ENCODE assay signal across 2 cellular contexts in genomic region chr5:36494028-36494427, GRCh38.
TF ChIP-seq lines count a peak whose summit lies in the region.

No MANE protein-coding gene starts in this region.

TF ChIP-seq in IMR-90, 13 proteins besides CTCF, POLR2A, EP300 and RAD21:
- TF ChIP-seq BHLHE40 (IDR thresholded peaks at IDR 0.05; ENCODE audit: low read depth, low read length) (no peak), MAFK (IDR thresholded peaks at IDR 0.05; ENCODE audit: low read depth, low read length) (no peak), RCOR1 (IDR thresholded peaks at IDR 0.05; ENCODE audit: insufficient replicate concordance, low read length) (no peak), CEBPB (IDR thresholded peaks at IDR 0.05; ENCODE audit: low read depth, low read length) (no peak), USF2 (IDR thresholded peaks at IDR 0.05; ENCODE audit: low read depth, low read length) (no peak), FOS (IDR thresholded peaks at IDR 0.05; ENCODE audit: low read depth, low read length) (no peak), ELK1 (IDR thresholded peaks at IDR 0.05; ENCODE audit: borderline replicate concordance, low read depth, low read length) (no peak), RFX5 (IDR thresholded peaks at IDR 0.05; ENCODE audit: low read depth, low read length) (no peak), MXI1 (IDR thresholded peaks at IDR 0.05; ENCODE audit: borderline replicate concordance, low read depth, low read length) (no peak), CHD1 (IDR thresholded peaks at IDR 0.05; ENCODE audit: low read depth, low read length) (no peak), NFE2L2 (IDR thresholded peaks at IDR 0.05; ENCODE audit: low read depth, low read length) (no peak), SMC3 (IDR thresholded peaks at IDR 0.05; ENCODE audit: low read depth, low read length) (no peak), MAZ (IDR thresholded peaks at IDR 0.05; ENCODE audit: borderline replicate concordance, low read depth, low read length) (no peak)

TF ChIP-seq in K562, 482 proteins besides CTCF, POLR2A, EP300 and RAD21:
- TF ChIP-seq SPI1 (IDR thresholded peaks at IDR 0.05; ENCODE audit: borderline replicate concordance, low read depth, low read length) (peak; percentile 65), SRSF9 (IDR thresholded peaks at IDR 0.05; ENCODE audit: borderline replicate concordance, low read depth, low read length) (no peak)
